ENCODE assay signal across 8 cellular contexts in the genomic region with DNA sequence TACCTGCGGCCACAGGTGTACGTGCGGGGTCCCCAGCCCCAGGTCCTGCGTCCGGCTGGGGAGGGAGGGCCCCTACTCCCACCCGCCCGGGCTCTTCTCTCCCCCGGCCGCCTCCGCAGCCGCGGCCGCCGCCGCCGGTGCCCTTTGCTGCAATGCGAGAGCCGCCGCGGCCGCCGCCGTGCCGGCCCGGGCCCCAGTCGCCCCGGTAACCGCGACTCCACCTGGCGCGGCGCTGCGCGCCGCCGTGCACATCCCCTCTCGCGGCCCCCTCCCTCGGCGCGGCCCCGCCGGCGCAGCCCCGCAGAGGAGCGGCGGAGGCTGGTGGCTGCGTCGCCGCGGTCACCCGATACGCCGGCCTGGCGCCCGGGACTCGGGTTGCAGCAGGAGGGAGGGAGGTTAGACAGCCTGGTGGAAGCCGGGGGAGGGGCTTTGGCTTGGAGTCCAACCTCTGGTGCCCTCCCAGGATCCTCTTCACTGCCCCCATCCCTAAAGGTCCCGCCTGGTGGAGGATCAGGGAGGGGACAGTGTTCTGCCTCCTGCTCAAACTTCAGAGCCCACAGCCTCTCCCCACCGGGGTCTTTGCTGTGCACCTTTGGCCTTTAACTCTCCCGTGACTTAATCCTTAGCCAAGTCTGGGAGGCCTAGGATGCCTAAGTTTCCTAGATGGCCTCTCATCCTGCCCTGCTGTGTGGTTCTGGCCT. TPM values are rescaled to one million over a fixed set of nuclear protein-coding genes. Genes with fewer than 3 reads are reported as not detected.
DNase-seq lines count a peak whose midpoint lies in the region; ATAC-seq, FAIRE-seq and TF ChIP-seq lines count a peak whose summit lies in the region.

No MANE protein-coding gene starts in this region.

- H3K4me1 Mint-ChIP-seq in activated naive CD8-positive, alpha-beta T cell treated with anti-CD3 and anti-CD28 coated beads, Interleukin-2, amount 10 ng/mL, durations not matched to agents 7 days and 5 days = no peaks in the 10 kb centered on the region

- peaks cover 0 to 11% of the 10 kb centered on the region in 2 donors for H3K4me1 ChIP-seq in left lung

- H3K4me3 ChIP-seq in left lung = no peak overlapping the region

- H3K4me3 Mint-ChIP-seq in activated naive CD8-positive, alpha-beta T cell treated with anti-CD3 and anti-CD28 coated beads, Interleukin-2, amount 10 ng/mL, durations not matched to agents 7 days and 5 days = no peak overlapping the region

- POLR2A ChIA-PET in activated naive CD8-positive, alpha-beta T cell treated with anti-CD3 and anti-CD28 coated beads, Interleukin-2, amount 10 ng/mL, durations not matched to agents 7 days and 5 days (lab: Charles Lee) = no interaction called here

- no peak overlapping the region for H3K27ac Mint-ChIP-seq in activated naive CD8-positive, alpha-beta T cell treated with anti-CD3 and anti-CD28 coated beads, Interleukin-2, amount 10 ng/mL, durations not matched to agents 7 days and 5 days

- FAIRE-seq in urothelium cell line (lab: Jason Lieb, UNC) = no peak

- H3K9me3 ChIP-seq in left lung = no peaks in the 10 kb centered on the region

- peak; percentile 7 for ATAC-seq in activated naive CD8-positive, alpha-beta T cell treated with anti-CD3 and anti-CD28 coated beads, Interleukin-2, amount 10 ng/mL, durations not matched to agents 7 days and 5 days (ENCODE audit: low read depth)
- ATAC-seq in left lung (peak; percentile 48), HG03457 (IDR thresholded peaks at IDR 0.05; ENCODE audit: unreplicated experiment) (no peak), HG02840 (IDR thresholded peaks at IDR 0.05; ENCODE audit: low FRiP score, unreplicated experiment) (no peak), GM21825 (IDR thresholded peaks at IDR 0.05; ENCODE audit: unreplicated experiment) (no peak)

- DNase-seq in COR-L47 (lab: John Stamatoyannopoulos, UW) (peak; percentile 50), HuH-7.5 (ENCODE audit: low spot score) (peak; percentile 82), left lung (peak in 1 of 2 donors; percentile 82), urothelium cell line (ENCODE audit: low spot score) (peak; percentile 81)
- no peak for DNase-seq in activated naive CD8-positive, alpha-beta T cell treated with anti-CD3 and anti-CD28 coated beads, Interleukin-2, amount 10 ng/mL, durations not matched to agents 7 days and 5 days

- TF ChIP-seq CTCF in left lung (IDR thresholded peaks at IDR 0.05) = no peak

- peaks cover 51 to 100% of the 10 kb centered on the region in 2 donors for H3K27me3 ChIP-seq in left lung

- H3K27ac ChIP-seq in left lung = no peak overlapping the region

- H3K36me3 Mint-ChIP-seq in activated naive CD8-positive, alpha-beta T cell treated with anti-CD3 and anti-CD28 coated beads, Interleukin-2, amount 10 ng/mL, durations not matched to agents 7 days and 5 days = no peaks in the 10 kb centered on the region

- H3K36me3 ChIP-seq in left lung = no peaks in the 10 kb centered on the region

- H3K9me3 Mint-ChIP-seq in activated naive CD8-positive, alpha-beta T cell treated with anti-CD3 and anti-CD28 coated beads, Interleukin-2, amount 10 ng/mL, durations not matched to agents 7 days and 5 days = no peaks in the 10 kb centered on the region

- intact Hi-C loops in left lung (cut with DNase I) = no loop called here

- peaks cover 78% of the 10 kb centered on the region for H3K27me3 Mint-ChIP-seq in activated naive CD8-positive, alpha-beta T cell treated with anti-CD3 and anti-CD28 coated beads, Interleukin-2, amount 10 ng/mL, durations not matched to agents 7 days and 5 days

RNA-seq across cellular contexts. Expression of a gene that starts 32.9 kb away (rescaled TPM):
- total RNA-seq in activated naive CD8-positive, alpha-beta T cell treated with anti-CD3 and anti-CD28 coated beads, Interleukin-2, amount 10 ng/mL, durations not matched to agents 7 days and 5 days = under 1 TPM in 1 of 2 experiments, not detected in 1; 0.11 TPM
- total RNA-seq in left lung = 1 to 10 TPM; 2.7 to 2.8 TPM

Comparison
In these comparisons a context has a peak if more than half of its experiments do, and no peak if none do; other contexts are left out.
1. ATAC-seq: peak in activated naive CD8-positive, alpha-beta T cell treated with anti-CD3 and anti-CD28 coated beads, Interleukin-2, amount 10 ng/mL, durations not matched to agents 7 days and 5 days (single experiment) and left lung (single experiment); none in HG03457 (single experiment), HG02840 (single experiment) and GM21825 (single experiment).